ENCODE assay signal across 16 cellular contexts in genomic region chr3:71083726-71084131, GRCh38.
DNase-seq lines count a peak whose midpoint lies in the region; ATAC-seq, FAIRE-seq and TF ChIP-seq lines count a peak whose summit lies in the region.
"Had no signal": no experiment of that assay in that cellular context is flagged by ENCODE, and none has a peak within 500 bp of the region (broad histone marks: within the 10 kb centered on the region; RNA-seq: fewer than 3 reads in every experiment).

No MANE protein-coding gene starts in this region.

- no peak overlapping the region for H3K27ac ChIP-seq in kidney (ENCODE audit: low read depth in 2 of 2, low read length in 2 of 2)
- H3K27ac ChIP-seq: coronary artery, thyroid gland had no signal

- H3K36me3 Mint-ChIP-seq in T-helper 17 cell (ENCODE audit: low read depth) (no peaks in the 10 kb centered on the region), naive B cell (peaks cover 10 to 17% of the 10 kb centered on the region in 2 donors)

- no peak overlapping the region for H3K9ac ChIP-seq in kidney (ENCODE audit: low read length in 2 of 2)

- no peak overlapping the region for H3K4me3 ChIP-seq in kidney (ENCODE audit: low read length in 2 of 2)
- H3K4me3 ChIP-seq: coronary artery, thyroid gland had no signal

- peak; percentile 6 to 7 for ATAC-seq in activated CD4-positive, CD25-positive, alpha-beta regulatory T cell treated with anti-CD3 and anti-CD28 coated beads, Interleukin-2, amount 50 U/mL, for 24 hours
- peak; percentile 24 for ATAC-seq in GM18502 (IDR thresholded peaks at IDR 0.05; ENCODE audit: poor library complexity, unreplicated experiment)
- ATAC-seq in T-helper 17 cell, result peak; percentile 32
- peak; percentile 45 to 52 for ATAC-seq in naive B cell (ENCODE audit: low read depth in 2 of 2)
- no peak for ATAC-seq in HG02970 (IDR thresholded peaks at IDR 0.05; ENCODE audit: low FRiP score, unreplicated experiment)
- ATAC-seq in HG03469 (IDR thresholded peaks at IDR 0.05; ENCODE audit: unreplicated experiment), result no peak
- ATAC-seq: Right ventricle myocardium inferior had no signal

- H3K36me3 ChIP-seq in kidney (ENCODE audit: control insufficient read depth in 1 of 2, insufficient read depth in 2 of 2, low read length in 2 of 2), result no peaks in the 10 kb centered on the region
- H3K36me3 ChIP-seq: thyroid gland had no signal

- intact Hi-C loops in kidney (cut with DNase I), result no loop called here

- H3K9me3 Mint-ChIP-seq in naive B cell, result peaks cover 0 to 5% (median 0%) of the 10 kb centered on the region in 7 donors
- H3K9me3 Mint-ChIP-seq: mesothelial cell of epicardium had no signal

- H3K4me1 Mint-ChIP-seq in T-helper 17 cell (peaks cover 56% of the 10 kb centered on the region), naive B cell (peaks cover 68 to 86% (median 85%) of the 10 kb centered on the region in 3 donors)

- H3K4me3 Mint-ChIP-seq in T-helper 17 cell (no peak overlapping the region), naive B cell (peak overlapping the region; percentile 24 to 75 (median 53))
- H3K4me3 Mint-ChIP-seq: mesothelial cell of epicardium had no signal

- H3K27me3 Mint-ChIP-seq in T-helper 17 cell (no peaks in the 10 kb centered on the region), naive B cell (no peaks in the 10 kb centered on the region)

- H3K27ac Mint-ChIP-seq in T-helper 17 cell, result peak overlapping the region; percentile 87
- peak overlapping the region; percentile 80 to 96 (median 90) for H3K27ac Mint-ChIP-seq in naive B cell
- H3K27ac Mint-ChIP-seq: mesothelial cell of epicardium had no signal

- FAIRE-seq in kidney (lab: Jason Lieb, UNC), result no peak

- DNase-seq in activated CD4-positive, CD25-positive, alpha-beta regulatory T cell (lab: John Stamatoyannopoulos, UW), result no peak
- DNase-seq in T-helper 17 cell, result no peak
- DNase-seq in naive B cell, result peak; percentile 55
- no peak for DNase-seq in kidney
- DNase-seq: 8988T, GOT3, NCI-H1417 treated with DMSO at 0.1 percent for 48 hours, NCI-H69, thyroid gland had no signal

- peaks cover 0 to 2% of the 10 kb centered on the region in 2 donors for H3K4me1 ChIP-seq in kidney (ENCODE audit: control insufficient read depth in 1 of 2, insufficient read depth in 1 of 2, low read depth in 1 of 2, low read length in 2 of 2)
- H3K4me1 ChIP-seq: thyroid gland had no signal

- H3K9me3 ChIP-seq in T-helper 17 cell (ENCODE audit: control insufficient read depth, low read length, poor library complexity, severe bottlenecking), result no peaks in the 10 kb centered on the region
- no peaks in the 10 kb centered on the region for H3K9me3 ChIP-seq in kidney (ENCODE audit: control insufficient read depth in 1 of 2, low read length in 2 of 2)
- H3K9me3 ChIP-seq: thyroid gland had no signal

- TF ChIP-seq CTCF in kidney (IDR thresholded peaks at IDR 0.05; ENCODE audit: borderline replicate concordance, extremely low read depth, insufficient read depth), result no peak

Comparison
In these comparisons a context has a peak if more than half of its experiments do, and no peak if none do; other contexts are left out.
1. ATAC-seq: peak in activated CD4-positive, CD25-positive, alpha-beta regulatory T cell treated with anti-CD3 and anti-CD28 coated beads, Interleukin-2, amount 50 U/mL, for 24 hours (2 of 2), GM18502 (single experiment), T-helper 17 cell (single experiment) and naive B cell (2 of 2); none in HG02970 (single experiment) and HG03469 (single experiment).